In the genomic region with DNA sequence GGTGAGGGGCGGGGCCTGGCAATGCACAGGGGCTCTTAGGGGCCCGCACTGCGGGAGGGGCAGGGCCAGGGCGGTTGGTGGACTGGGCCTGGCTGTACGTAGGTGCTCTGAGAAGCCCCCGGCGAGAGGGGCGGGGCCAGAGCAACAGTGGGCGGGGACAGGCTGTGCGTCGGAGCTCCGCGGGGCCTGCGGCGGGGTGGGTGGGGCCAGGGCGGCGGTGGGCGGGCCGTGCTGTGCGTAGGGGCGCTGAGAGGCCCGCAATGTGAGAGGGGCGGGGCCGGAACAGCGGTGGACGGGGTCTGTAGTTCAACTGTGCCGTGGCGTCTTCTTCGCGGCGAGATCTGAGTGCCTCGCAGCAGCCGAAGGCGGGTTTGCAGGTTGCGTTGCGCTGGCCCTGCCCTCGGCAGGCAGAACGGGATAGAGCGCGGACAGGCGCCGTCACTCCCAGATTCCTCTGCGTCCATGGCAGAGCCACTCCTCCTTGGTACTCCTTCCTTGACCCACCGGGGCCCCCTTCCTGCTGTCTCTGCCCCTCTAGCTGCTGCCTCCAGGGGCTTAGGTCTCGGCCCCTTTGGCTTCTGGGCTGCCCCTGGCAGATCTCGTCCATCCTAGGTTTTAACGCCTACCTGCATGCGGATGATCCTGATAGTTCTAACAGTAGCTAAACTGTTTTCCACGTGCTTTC, we compare ENCODE assay signal across 8 cellular contexts. TPM values are rescaled to one million over a fixed set of nuclear protein-coding genes. Genes with fewer than 3 reads are reported as not detected.
A peak's percentile ranks its signal among the peaks of the same experiment; 100 is the strongest.
DNase-seq lines count a peak whose midpoint lies in the region; ATAC-seq lines count a peak whose summit lies in the region.

No MANE protein-coding gene starts in this region.

- WGBS in esophagus, 2 donors, result 0 to 1% methylated on average over 49 of the region's 49 CpGs

- no peaks in the 10 kb centered on the region for H3K27me3 ChIP-seq in esophagus (ENCODE audit: control insufficient read depth in 1 of 2, insufficient read depth in 2 of 2, low read length in 2 of 2)
- H3K27me3 ChIP-seq in muscle layer of duodenum (ENCODE audit: low read depth, low read length), result no peaks in the 10 kb centered on the region

- peak overlapping the region; percentile 69 to 71 for H3K4me3 ChIP-seq in esophagus (ENCODE audit: low read depth in 1 of 2, low read length in 2 of 2)
- peak overlapping the region; percentile 78 to 91 for H3K4me3 ChIP-seq in muscle layer of duodenum (ENCODE audit: low read depth in 1 of 2, low read length in 2 of 2)

- H3K36me3 ChIP-seq in esophagus (ENCODE audit: control insufficient read depth in 2 of 2, insufficient read depth in 2 of 2, low read length in 1 of 2), result no peaks in the 10 kb centered on the region
- H3K36me3 ChIP-seq in muscle layer of duodenum (ENCODE audit: control insufficient read depth in 1 of 2, insufficient read depth in 2 of 2, low read length in 2 of 2), result no peaks in the 10 kb centered on the region

- no peaks in the 10 kb centered on the region for H3K9me3 ChIP-seq in esophagus (ENCODE audit: control insufficient read depth in 2 of 2, insufficient read depth in 1 of 2, low read depth in 1 of 2, low read length in 1 of 2)
- no peaks in the 10 kb centered on the region for H3K9me3 ChIP-seq in muscle layer of duodenum (ENCODE audit: control insufficient read depth in 1 of 2, low read length in 2 of 2)

- H3K27ac ChIP-seq in esophagus (ENCODE audit: low read depth in 2 of 2, low read length in 1 of 2) (peak overlapping the region; percentile 97 to 98), muscle layer of duodenum (ENCODE audit: low read length) (peak overlapping the region; percentile 77)

- peaks cover 0 to 17% of the 10 kb centered on the region in 2 donors for H3K4me1 ChIP-seq in esophagus (ENCODE audit: control insufficient read depth in 2 of 2, insufficient read depth in 2 of 2, low read length in 1 of 2)
- H3K4me1 ChIP-seq in muscle layer of duodenum (ENCODE audit: control insufficient read depth in 1 of 2, insufficient read depth in 2 of 2, low read length in 2 of 2), result peaks cover 5 to 20% of the 10 kb centered on the region in 2 donors

- DNase-seq in DMS153 (lab: John Stamatoyannopoulos, UW) (peak; percentile 84), HuH-7.5 (ENCODE audit: low spot score) (peak; percentile 80), OCI-M1 (lab: John Stamatoyannopoulos, UW) (peak; percentile 98), activated T-cell treated with anti-CD3 and anti-CD28 coated beads for 48 hours (ENCODE audit: low read depth) (peak; percentile 94)
- peak; percentile 92 for DNase-seq in stimulated activated CD8-positive, alpha-beta memory T cell treated with anti-CD3 and anti-CD28 coated beads, Interleukin-7, amount 100 ng/mL, for 1 hour (ENCODE audit: low read depth in 2 of 2)

- ATAC-seq in GM21529 (IDR thresholded peaks at IDR 0.05; ENCODE audit: unreplicated experiment), result peak; percentile 71

RNA-seq across cellular contexts. Expression of a gene that starts 33.2 kb away (rescaled TPM):
- 1 to 10 TPM; 4.9 to 5.2 TPM for polyA plus RNA-seq in esophagus

Comparison
In these comparisons a context has a peak if more than half of its experiments do, and no peak if none do; other contexts are left out.
1. Peak in every context shown above with its lines: DNase-seq, ATAC-seq, H3K4me3 ChIP-seq and H3K27ac ChIP-seq.